Comparison of ENCODE assay signal across 8 cellular contexts in the genomic region with DNA sequence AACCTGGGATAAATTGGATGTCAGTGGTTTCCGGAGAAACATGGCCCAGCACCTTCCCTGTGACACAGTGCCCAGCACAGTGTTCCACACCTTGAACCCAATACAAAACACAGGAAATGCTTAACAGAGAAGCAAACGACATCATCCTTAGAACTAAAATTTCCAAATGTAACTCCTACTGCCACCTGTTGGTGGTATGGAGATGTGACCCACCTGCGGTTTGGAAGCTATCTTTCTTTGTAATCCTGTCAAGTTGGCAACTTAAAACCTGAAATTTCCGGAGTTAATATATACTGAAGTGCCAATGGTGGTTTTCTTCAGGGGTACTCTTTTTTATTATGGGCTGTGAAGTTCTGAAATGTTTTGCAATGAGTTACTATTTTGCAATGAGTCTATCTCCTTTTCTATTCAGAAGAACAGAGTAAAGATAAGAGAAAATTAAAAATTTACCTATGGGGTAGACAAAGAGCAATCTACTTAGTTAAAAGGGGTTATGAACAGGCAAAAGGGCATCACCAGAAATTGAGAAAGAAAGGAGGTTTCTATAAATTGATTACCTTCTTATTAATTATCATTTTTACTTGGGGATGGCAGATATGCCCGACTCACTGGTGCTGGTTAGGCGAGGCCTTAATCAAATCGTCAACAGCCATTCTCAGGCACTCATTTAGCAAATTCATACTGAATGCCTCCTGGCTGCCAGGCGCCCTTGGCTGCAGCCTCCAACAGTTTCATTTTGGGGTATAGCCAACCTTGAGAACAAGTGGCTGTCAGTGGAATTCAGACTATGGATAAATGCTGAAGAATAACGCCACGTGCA.
DNase-seq lines count a peak whose midpoint lies in the region; ATAC-seq lines count a peak whose summit lies in the region.

No MANE protein-coding gene starts in this region.

- ATAC-seq in effector memory CD8-positive, alpha-beta T cell (replicated peaks) = no peak
- no peak for ATAC-seq in GM21723 (IDR thresholded peaks at IDR 0.05; ENCODE audit: unreplicated experiment)

- no peaks in the 10 kb centered on the region for H3K4me1 Mint-ChIP-seq in effector memory CD8-positive, alpha-beta T cell (ENCODE audit: low read depth in 2 of 2)

- H3K27me3 Mint-ChIP-seq in effector memory CD8-positive, alpha-beta T cell = no peaks in the 10 kb centered on the region

- no peaks in the 10 kb centered on the region for H3K36me3 Mint-ChIP-seq in effector memory CD8-positive, alpha-beta T cell (ENCODE audit: insufficient read depth)

- no peak overlapping the region for H3K27ac Mint-ChIP-seq in effector memory CD8-positive, alpha-beta T cell

- H3K9me3 Mint-ChIP-seq in effector memory CD8-positive, alpha-beta T cell = peaks cover 0 to 4% of the 10 kb centered on the region in 2 donors

- H3K4me3 Mint-ChIP-seq in effector memory CD8-positive, alpha-beta T cell = no peak overlapping the region

- DNase-seq in DMS 273 (lab: John Stamatoyannopoulos, UW; ENCODE audit: unreplicated experiment) (peak; percentile 44), HK-2 (ENCODE audit: unreplicated experiment) (peak; percentile 9), RKO (ENCODE audit: low spot score) (peak; percentile 70), iPS DF 4.7 (ENCODE audit: extremely low read depth, low spot score) (peak; percentile 0), cerebellum (ENCODE audit: low spot score) (no peak)
- no peak for DNase-seq in effector memory CD8-positive, alpha-beta T cell
- no peak for DNase-seq in stimulated activated CD4-positive, alpha-beta T cell treated with anti-CD3 and anti-CD28 coated beads, Interleukin-4, amount 100 ng/mL, for 4 hours

Comparison
In these comparisons a context has a peak if more than half of its experiments do, and no peak if none do; other contexts are left out.
1. DNase-seq: peak in DMS 273 (single experiment), HK-2 (single experiment), RKO (single experiment) and iPS DF 4.7 (single experiment); none in effector memory CD8-positive, alpha-beta T cell (0 of 3), cerebellum (single experiment) and stimulated activated CD4-positive, alpha-beta T cell treated with anti-CD3 and anti-CD28 coated beads, Interleukin-4, amount 100 ng/mL, for 4 hours (0 of 2).